In the genomic region with DNA sequence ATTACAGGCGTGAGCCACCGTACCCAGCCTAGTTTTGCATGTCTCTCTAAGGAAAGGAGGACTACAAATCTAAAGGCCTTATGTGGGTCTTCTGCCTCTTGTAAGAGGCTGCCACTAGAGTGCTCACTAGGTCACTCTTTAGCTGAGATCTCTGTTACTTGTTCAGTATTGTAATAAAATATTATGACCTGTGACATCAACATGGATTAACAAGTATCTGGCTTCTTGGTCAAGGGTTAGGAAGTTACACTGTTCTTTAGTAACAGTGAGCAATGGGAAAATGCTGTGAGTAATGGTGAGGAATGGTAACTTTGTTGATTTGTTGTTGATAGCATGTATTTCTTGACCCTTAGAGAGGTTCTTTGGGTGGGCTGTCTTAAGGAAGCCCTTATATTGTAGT, we compare ENCODE assay signal across 26 cellular contexts.
"Had no signal": no experiment of that assay in that cellular context is flagged by ENCODE, and none has a peak within 500 bp of the region (broad histone marks: within the 10 kb centered on the region; RNA-seq: fewer than 3 reads in every experiment).

No MANE protein-coding gene starts in this region.

- H3K4me3 ChIP-seq: coronary artery, gastroesophageal sphincter, left ventricle myocardium inferior, lower lobe of right lung, psoas muscle, right lobe of liver, stomach, thoracic aorta, transverse colon had no signal

- H3K4me1 Mint-ChIP-seq: nephron had no signal

- H3K27ac ChIP-seq: coronary artery, gastroesophageal sphincter, left ventricle myocardium inferior, lower lobe of right lung, psoas muscle, right lobe of liver, stomach, thoracic aorta, transverse colon had no signal

- H3K27me3 ChIP-seq: gastroesophageal sphincter, right lobe of liver, stomach, transverse colon had no signal

- H3K9me3 Mint-ChIP-seq: memory B cell, mesothelial cell of epicardium, naive B cell, nephron had no signal

- H3K27me3 Mint-ChIP-seq: memory B cell, naive B cell had no signal

- H3K4me1 ChIP-seq: psoas muscle, right lobe of liver had no signal

- FAIRE-seq: endothelial cell of umbilical vein, keratinocyte had no signal

- H3K27ac Mint-ChIP-seq: endodermal cell, memory B cell, mesothelial cell of epicardium, naive B cell, nephron had no signal

- DNase-seq: effector CD4-positive, alpha-beta T cell; endodermal cell; erythroblast; foreskin fibroblast; glutamatergic neuron; left ventricle myocardium inferior; lower lobe of right lung; naive B cell; occipital lobe; psoas muscle; retina; right lobe of liver; stimulated activated CD4-positive, alpha-beta T cell treated with anti-CD3 and anti-CD28 coated beads, Interleukin-2, amount 100 ng/mL, for 24 hours; stimulated activated CD4-positive, alpha-beta T cell treated with anti-CD3 and anti-CD28 coated beads, Interleukin-4, amount 100 ng/mL, for 4 hours; stimulated activated naive CD4-positive, alpha-beta T cell; stomach; substantia nigra; transverse colon had no signal

- H3K36me3 ChIP-seq: gastroesophageal sphincter, lower lobe of right lung, right lobe of liver, thoracic aorta, transverse colon had no signal

- H3K9me3 ChIP-seq: gastroesophageal sphincter, left ventricle myocardium inferior, lower lobe of right lung, psoas muscle, right lobe of liver, stomach, thoracic aorta, transverse colon had no signal

- H3K4me3 Mint-ChIP-seq: endodermal cell, memory B cell, mesothelial cell of epicardium, naive B cell, nephron had no signal
